ENCODE assay signal across 24 cellular contexts in genomic region chrX:141832247-141832646, GRCh38. TPM values are rescaled to one million over a fixed set of nuclear protein-coding genes. Genes with fewer than 3 reads are reported as not detected.
A peak's percentile ranks its signal among the peaks of the same experiment; 100 is the strongest.
DNase-seq lines count a peak whose midpoint lies in the region; ATAC-seq, FAIRE-seq and TF ChIP-seq lines count a peak whose summit lies in the region.
"Had no signal": no experiment of that assay in that cellular context is flagged by ENCODE, and none has a peak within 500 bp of the region (broad histone marks: within the 10 kb centered on the region; RNA-seq: fewer than 3 reads in every experiment).

No MANE protein-coding gene starts in this region.

- H3K36me3 Mint-ChIP-seq in astrocyte (ENCODE audit: low read depth, unreplicated experiment): no peaks in the 10 kb centered on the region
- no peaks in the 10 kb centered on the region for H3K36me3 Mint-ChIP-seq in nephron progenitor cell (ENCODE audit: low read depth)
- H3K36me3 Mint-ChIP-seq: CD14-positive monocyte; CD8-positive, alpha-beta memory T cell had no signal

- POLR2A ChIA-PET in HepG2 (lab: Yijun Ruan, JAX): no interaction called here

- DNase-seq in HepG2 (ENCODE audit: low spot score) (no peak), right lobe of liver (no peak), astrocyte (ENCODE audit: low read depth) (no peak), nephron progenitor cell (no peak), GF-D8 (lab: John Stamatoyannopoulos, UW) (no peak), AML-193 (lab: John Stamatoyannopoulos, UW) (no peak), HT-29 (ENCODE audit: low spot score) (no peak)
- DNase-seq: BE2C; CD4-positive, alpha-beta T cell; CD8-positive, alpha-beta memory T cell; DMS 273 treated with DMSO at 0.1 percent for 48 hours; DMS79; EL; GDM1; GOT3 had no signal

- H3K27me3 Mint-ChIP-seq in astrocyte (ENCODE audit: low read depth, unreplicated experiment): no peaks in the 10 kb centered on the region
- no peaks in the 10 kb centered on the region for H3K27me3 Mint-ChIP-seq in nephron progenitor cell (ENCODE audit: low read depth, poor library complexity)
- H3K27me3 Mint-ChIP-seq: CD4-positive, alpha-beta T cell had no signal

- no peak overlapping the region for H3K4me3 ChIP-seq in HepG2 (replicated peaks in 1 of 3; ENCODE audit: insufficient read depth in 1 of 3, low read depth in 2 of 3, low read length in 3 of 3)
- no peak overlapping the region for H3K4me3 ChIP-seq in right lobe of liver
- H3K4me3 ChIP-seq in astrocyte (ENCODE audit: insufficient read depth, low read depth, low read length): no peak overlapping the region
- H3K4me3 ChIP-seq: BLaER1 treated with 17β-estradiol and CSF1 and Interleukin-3, amounts not matched to agents 10 nM and 100 nM; HAP-1 had no signal

- H3K4me3 Mint-ChIP-seq in astrocyte (ENCODE audit: unreplicated experiment): no peak overlapping the region
- no peak overlapping the region for H3K4me3 Mint-ChIP-seq in nephron progenitor cell
- H3K4me3 Mint-ChIP-seq: CD14-positive monocyte; CD4-positive, alpha-beta T cell; CD8-positive, alpha-beta memory T cell had no signal

- H3K27ac Mint-ChIP-seq in astrocyte (ENCODE audit: unreplicated experiment) (no peak overlapping the region), nephron progenitor cell (peak overlapping the region; percentile 15)
- H3K27ac Mint-ChIP-seq: CD4-positive, alpha-beta T cell; CD8-positive, alpha-beta memory T cell had no signal

- TF ChIP-seq RAD21 in HepG2 (CRISPR knock-in tag; IDR thresholded peaks at IDR 0.05): no peak

- no peak overlapping the region for H2AFZ ChIP-seq in HepG2 (ENCODE audit: low read length)
- no peak overlapping the region for H2AFZ ChIP-seq in astrocyte (ENCODE audit: low read depth, low read length)

- in situ Hi-C loops in HepG2 (cut with HindIII; ENCODE audit: extremely low pct_ligation_motif_present, low pct_unique_long_range_greater_than_20kb): no loop called here

- H3K79me2 ChIP-seq in HepG2 (ENCODE audit: insufficient read depth, low read length) (no peaks in the 10 kb centered on the region), astrocyte (ENCODE audit: insufficient read depth, low read length) (no peaks in the 10 kb centered on the region)

- H3K4me2 ChIP-seq in HepG2 (ENCODE audit: low read depth, low read length) (no peak overlapping the region), astrocyte (ENCODE audit: low read length) (no peak overlapping the region)

- H3K4me1 ChIP-seq in HepG2 (ENCODE audit: insufficient read depth, low read length) (no peaks in the 10 kb centered on the region), right lobe of liver (no peaks in the 10 kb centered on the region), astrocyte (ENCODE audit: insufficient read depth, low read length) (no peaks in the 10 kb centered on the region)
- H3K4me1 ChIP-seq: BE2C; BLaER1 treated with 17β-estradiol and CSF1 and Interleukin-3, amounts not matched to agents 10 nM and 100 nM; HAP-1 had no signal

- no peak overlapping the region for H3K9ac ChIP-seq in HepG2 (ENCODE audit: insufficient read depth, low read depth, low read length)
- H3K9ac ChIP-seq in astrocyte (ENCODE audit: low read length): no peak overlapping the region
- H3K9ac ChIP-seq: BLaER1 treated with 17β-estradiol and CSF1 and Interleukin-3, amounts not matched to agents 10 nM and 100 nM had no signal

- TF ChIP-seq EP300 in HepG2 (IDR thresholded peaks at IDR 0.05; ENCODE audit: low read depth in 2 of 2, low read length in 2 of 2) (no peak), HepG2 (CRISPR knock-in tag; IDR thresholded peaks at IDR 0.05; ENCODE audit: borderline replicate concordance) (no peak)

- TF ChIP-seq POLR2A in HepG2 (IDR thresholded peaks at IDR 0.05; ENCODE audit: insufficient read depth in 1 of 2, low read depth in 2 of 2, low read length in 2 of 2) (no peak), right lobe of liver (IDR thresholded peaks at IDR 0.05) (no peak)

- H3K36me3 ChIP-seq in HepG2 (replicated peaks in 1 of 2; ENCODE audit: control insufficient read depth in 1 of 2, insufficient read depth in 2 of 2, low read length in 2 of 2): no peaks in the 10 kb centered on the region
- no peaks in the 10 kb centered on the region for H3K36me3 ChIP-seq in right lobe of liver
- H3K36me3 ChIP-seq in astrocyte (ENCODE audit: insufficient read depth, low read length): no peaks in the 10 kb centered on the region
- H3K36me3 ChIP-seq: BE2C; BLaER1 treated with 17β-estradiol and CSF1 and Interleukin-3, amounts not matched to agents 10 nM and 100 nM; HAP-1 had no signal

- ATAC-seq in HepG2: no peak
- ATAC-seq in right lobe of liver: no peak
- ATAC-seq in GM18502 (IDR thresholded peaks at IDR 0.05; ENCODE audit: poor library complexity, unreplicated experiment): no peak

- H3K9me3 Mint-ChIP-seq in astrocyte (ENCODE audit: unreplicated experiment) (no peaks in the 10 kb centered on the region), nephron progenitor cell (peaks cover 21% of the 10 kb centered on the region)
- H3K9me3 Mint-ChIP-seq: CD4-positive, alpha-beta T cell had no signal

- intact Hi-C loops in HepG2 (cut with micrococcal nuclease; ENCODE audit: unreplicated experiment): no loop called here
- intact Hi-C loops in right lobe of liver (cut with DNase I): no loop called here

- no peak for FAIRE-seq in HepG2 (lab: Jason Lieb, UNC)
- peak; percentile 91 for FAIRE-seq in astrocyte (lab: Jason Lieb, UNC)
- FAIRE-seq: D721Med, GM12891, H54 had no signal

- peaks cover 35% of the 10 kb centered on the region for H3K9me3 ChIP-seq in HepG2 (ENCODE audit: low read length)
- H3K9me3 ChIP-seq in right lobe of liver: no peaks in the 10 kb centered on the region
- H3K9me3 ChIP-seq in astrocyte (ENCODE audit: insufficient read depth, low read depth, low read length): no peaks in the 10 kb centered on the region
- H3K9me3 ChIP-seq: BE2C, HAP-1 had no signal

- H3K27me3 ChIP-seq in HepG2 (ENCODE audit: control insufficient read depth in 1 of 2, insufficient read depth in 2 of 2, low read length in 2 of 2) (no peaks in the 10 kb centered on the region), right lobe of liver (no peaks in the 10 kb centered on the region), astrocyte (ENCODE audit: insufficient read depth, low read length) (no peaks in the 10 kb centered on the region)
- H3K27me3 ChIP-seq: BE2C had no signal

- CTCF ChIA-PET in HepG2 (lab: Yijun Ruan, JAX; ENCODE audit: low intra/inter-chr PET ratio, low total read pairs): no interaction called here

- WGBS in HepG2 (ENCODE audit: low lambda C conversion rate): 0% methylated on average over 3 of the region's 3 CpGs
- 18% methylated on average over 3 of the region's 3 CpGs for WGBS in right lobe of liver (ENCODE audit: insufficient coverage, low coverage, low lambda C conversion rate, missing lambda C conversion rate)

- H3K4me1 Mint-ChIP-seq in astrocyte (ENCODE audit: low read depth, unreplicated experiment) (peaks cover 1% of the 10 kb centered on the region), nephron progenitor cell (no peaks in the 10 kb centered on the region)
- H3K4me1 Mint-ChIP-seq: CD14-positive monocyte; CD8-positive, alpha-beta memory T cell had no signal

- H3K27ac ChIP-seq in HepG2 (ENCODE audit: extremely low read length, insufficient read depth, low read length) (no peak overlapping the region), right lobe of liver (no peak overlapping the region), astrocyte (ENCODE audit: low read depth, low read length) (no peak overlapping the region)
- H3K27ac ChIP-seq: 22Rv1; BLaER1 treated with 17β-estradiol and CSF1 and Interleukin-3, amounts not matched to agents 10 nM and 100 nM had no signal

- no TSS peak for BruUV-seq in HepG2 (replicated peaks; lab: Mats Ljungman, UMichigan)

- no peak for TF ChIP-seq CTCF in HepG2 (CRISPR knock-in tag; IDR thresholded peaks at IDR 0.05)
- TF ChIP-seq CTCF in right lobe of liver (IDR thresholded peaks at IDR 0.05): no peak
- no peak for TF ChIP-seq CTCF in astrocyte (IDR thresholded peaks at IDR 0.05; ENCODE audit: insufficient read depth, low read depth, low read length)
- TF ChIP-seq CTCF in nephron progenitor cell (IDR thresholded peaks at IDR 0.05): no peak

- H4K20me1 ChIP-seq in HepG2 (ENCODE audit: insufficient read depth, low read length) (no peaks in the 10 kb centered on the region), astrocyte (ENCODE audit: insufficient read depth, low read length) (no peaks in the 10 kb centered on the region)

TF ChIP-seq in HepG2, 621 proteins besides CTCF, POLR2A, EP300 and RAD21:
- no peak for TF ChIP-seq BCL6 (CRISPR knock-in tag; IDR thresholded peaks at IDR 0.05)
- peak; percentile 91 for TF ChIP-seq CREB1 (IDR thresholded peaks at IDR 0.05)
- TF ChIP-seq CREB1 (CRISPR knock-in tag; IDR thresholded peaks at IDR 0.05): no peak
- TF ChIP-seq ATF7 (IDR thresholded peaks at IDR 0.05): peak; percentile 86
- no peak for TF ChIP-seq ATF7 (CRISPR knock-in tag; IDR thresholded peaks at IDR 0.05)

RNA-seq across cellular contexts. Expression of gene MAGEC3, which starts 5.9 kb away (rescaled TPM):
- total RNA-seq in HepG2 (2016; rRNA removed; fragmentation: Illumina TruSeq; extraction: Trizol): not detected in 2 replicates
- total RNA-seq in HepG2 (2016; cell fraction: cytosol; rRNA removed; fragmentation: Illumina TruSeq; extraction: Trizol; ENCODE audit: low read depth): not detected in 2 replicates
- not detected in 2 replicates for total RNA-seq in HepG2 (2016; cell fraction: insoluble cytoplasmic fraction; rRNA removed; fragmentation: Illumina TruSeq; extraction: Trizol)
- total RNA-seq in HepG2 (2016; cell fraction: membrane; rRNA removed; fragmentation: Illumina TruSeq; extraction: Trizol): not detected in 2 replicates
- not detected in 2 replicates for total RNA-seq in HepG2 (2016; cell fraction: nucleus; rRNA removed; fragmentation: Illumina TruSeq; extraction: Trizol)
- polyA plus RNA-seq in HepG2 (2011; rRNA removed): not detected in 2 replicates
- not detected in 2 replicates for polyA plus RNA-seq in HepG2 (2011; cell fraction: cytosol; rRNA removed)
- polyA plus RNA-seq in HepG2 (2011; cell fraction: nucleus; rRNA removed): not detected in 2 replicates
- polyA plus RNA-seq in HepG2 (2012): not detected in 2 replicates
- polyA plus RNA-seq in HepG2 (2016; cell fraction: cytosol; fragmentation: Illumina TruSeq; extraction: Trizol; ENCODE audit: low read depth): not detected in 2 replicates
- not detected in 2 replicates for polyA plus RNA-seq in HepG2 (2016; cell fraction: insoluble cytoplasmic fraction; fragmentation: Illumina TruSeq; extraction: Trizol; ENCODE audit: low read depth)
- polyA plus RNA-seq in HepG2 (2016; cell fraction: membrane; fragmentation: Illumina TruSeq; extraction: Trizol; ENCODE audit: low read depth): not detected in 2 replicates
- not detected in 2 replicates for polyA plus RNA-seq in HepG2 (2016; cell fraction: nucleus; fragmentation: Illumina TruSeq; extraction: Trizol; ENCODE audit: insufficient read depth, low read depth)
- not detected in 2 replicates for polyA minus RNA-seq in HepG2 (2011; rRNA and poly(A)+ RNA removed; ENCODE audit: low replicate concordance)
- not detected in 2 replicates for polyA minus RNA-seq in HepG2 (2011; cell fraction: cytosol; rRNA and poly(A)+ RNA removed)
- polyA minus RNA-seq in HepG2 (2011; cell fraction: nucleus; rRNA and poly(A)+ RNA removed): not detected in 2 replicates
- total RNA-seq in right lobe of liver: not detected
- not detected in 2 replicates for total RNA-seq in astrocyte
- not detected in 2 replicates for total RNA-seq in HT-29 (2014; rRNA removed; shearing (Covaris generic))
- total RNA-seq: CD4-positive, alpha-beta T cell; CD8-positive, alpha-beta memory T cell had no signal
- polyA plus RNA-seq: AG04450; CD14-positive monocyte; CD8-positive, alpha-beta memory T cell had no signal
